In the genomic region with DNA sequence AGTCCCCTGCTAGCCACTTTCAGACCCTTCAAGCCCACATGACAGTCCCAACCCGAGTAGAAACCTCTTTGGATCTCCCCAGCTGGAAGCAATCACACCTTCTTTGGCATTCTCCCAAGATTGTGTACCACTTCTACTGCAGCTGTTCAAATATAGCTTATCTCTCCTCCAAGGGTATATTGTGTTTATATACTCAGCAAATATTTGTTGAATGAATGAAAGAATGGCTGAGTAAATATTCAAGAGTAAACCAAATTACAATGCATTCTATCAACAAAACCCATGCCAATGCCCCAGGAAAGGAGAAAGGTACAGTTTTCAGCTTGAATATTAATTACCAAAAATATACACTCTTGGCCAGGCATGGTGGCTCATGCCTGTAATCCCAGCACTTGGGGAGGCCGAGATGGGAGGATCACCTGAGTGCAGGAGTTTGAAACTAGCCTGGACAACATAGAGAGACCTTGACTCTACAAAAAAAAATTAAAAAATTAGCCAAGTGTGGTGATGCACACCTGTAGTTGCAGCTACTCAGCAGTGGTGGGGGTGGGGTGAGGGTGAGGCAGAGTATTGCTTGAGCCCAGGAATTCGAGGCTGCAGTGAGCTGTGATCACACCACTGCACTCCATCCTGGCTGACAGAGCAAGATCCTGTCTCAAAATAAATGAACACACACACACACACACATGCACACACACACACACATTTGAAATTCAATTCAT, we compare ENCODE assay signal across 8 cellular contexts.
DNase-seq lines count a peak whose midpoint lies in the region; ATAC-seq, FAIRE-seq and TF ChIP-seq lines count a peak whose summit lies in the region.
"Had no signal": no experiment of that assay in that cellular context is flagged by ENCODE, and none has a peak within 500 bp of the region (broad histone marks: within the 10 kb centered on the region; RNA-seq: fewer than 3 reads in every experiment).

No MANE protein-coding gene starts in this region.

- no peaks in the 10 kb centered on the region for H3K4me1 ChIP-seq in thyroid gland

- TF ChIP-seq POLR2A in thyroid gland (IDR thresholded peaks at IDR 0.05): no peak

- H3K36me3 Mint-ChIP-seq in activated T-helper 17 cell treated with anti-CD3 and anti-CD28 coated beads, Interleukin-2, amount 50 U/mL, for 72 hours (ENCODE audit: low read depth): no peaks in the 10 kb centered on the region
- peaks cover 2% of the 10 kb centered on the region for H3K36me3 Mint-ChIP-seq in progenitor cell of endocrine pancreas (ENCODE audit: insufficient read depth)
- peaks cover 6% of the 10 kb centered on the region for H3K36me3 Mint-ChIP-seq in T-helper 2 cell treated with Interferon-gamma antibody and Interleukin-4, amounts not matched to agents 5 μg/mL and 100 μg/mL, for 36 hours (ENCODE audit: low read depth)

- H3K27ac Mint-ChIP-seq in activated T-helper 17 cell treated with anti-CD3 and anti-CD28 coated beads, Interleukin-2, amount 50 U/mL, for 72 hours: peak overlapping the region; percentile 91
- peak overlapping the region; percentile 88 for H3K27ac Mint-ChIP-seq in progenitor cell of endocrine pancreas
- no peak overlapping the region for H3K27ac Mint-ChIP-seq in T-helper 2 cell treated with Interferon-gamma antibody and Interleukin-4, amounts not matched to agents 5 μg/mL and 100 μg/mL, for 36 hours
- H3K27ac Mint-ChIP-seq: nephron had no signal

- no peaks in the 10 kb centered on the region for H3K9me3 ChIP-seq in thyroid gland

- peaks cover 22% of the 10 kb centered on the region for H3K4me1 Mint-ChIP-seq in activated T-helper 17 cell treated with anti-CD3 and anti-CD28 coated beads, Interleukin-2, amount 50 U/mL, for 72 hours
- H3K4me1 Mint-ChIP-seq in progenitor cell of endocrine pancreas (ENCODE audit: low read depth): peaks cover 9% of the 10 kb centered on the region
- H3K4me1 Mint-ChIP-seq in T-helper 2 cell treated with Interferon-gamma antibody and Interleukin-4, amounts not matched to agents 5 μg/mL and 100 μg/mL, for 36 hours (ENCODE audit: low read depth): peaks cover 9% of the 10 kb centered on the region
- H3K4me1 Mint-ChIP-seq: nephron had no signal

- no peaks in the 10 kb centered on the region for H3K9me3 Mint-ChIP-seq in activated T-helper 17 cell treated with anti-CD3 and anti-CD28 coated beads, Interleukin-2, amount 50 U/mL, for 72 hours
- H3K9me3 Mint-ChIP-seq in progenitor cell of endocrine pancreas (ENCODE audit: low read depth): no peaks in the 10 kb centered on the region
- H3K9me3 Mint-ChIP-seq in T-helper 2 cell treated with Interferon-gamma antibody and Interleukin-4, amounts not matched to agents 5 μg/mL and 100 μg/mL, for 36 hours: no peaks in the 10 kb centered on the region
- H3K9me3 Mint-ChIP-seq: nephron had no signal

- peak overlapping the region; percentile 57 for H3K4me3 Mint-ChIP-seq in activated T-helper 17 cell treated with anti-CD3 and anti-CD28 coated beads, Interleukin-2, amount 50 U/mL, for 72 hours
- no peak overlapping the region for H3K4me3 Mint-ChIP-seq in progenitor cell of endocrine pancreas (ENCODE audit: low read depth)
- no peak overlapping the region for H3K4me3 Mint-ChIP-seq in T-helper 2 cell treated with Interferon-gamma antibody and Interleukin-4, amounts not matched to agents 5 μg/mL and 100 μg/mL, for 36 hours
- H3K4me3 Mint-ChIP-seq: nephron had no signal

- H3K27ac ChIP-seq in thyroid gland: no peak overlapping the region

- no peak overlapping the region for H3K4me3 ChIP-seq in thyroid gland (replicated peaks in 1 of 3)

- TF ChIP-seq CTCF in progenitor cell of endocrine pancreas (IDR thresholded peaks at IDR 0.05; ENCODE audit: unreplicated experiment) (no peak), thyroid gland (IDR thresholded peaks at IDR 0.05) (no peak)

- no peaks in the 10 kb centered on the region for H3K27me3 ChIP-seq in thyroid gland

- WGBS in thyroid gland, 2 donors: 55 to 56% methylated on average over 3 of the region's 3 CpGs

- peak; percentile 18 for FAIRE-seq in GM19239 (lab: Jason Lieb, UNC)

- H3K36me3 ChIP-seq in thyroid gland: no peaks in the 10 kb centered on the region

- intact Hi-C loops in thyroid gland (cut with DNase I): no loop called here

- DNase-seq in GM19239 (ENCODE audit: insufficient read length, low spot score) (no peak), NCI-H2029 (lab: John Stamatoyannopoulos, UW) (peak; percentile 92), progenitor cell of endocrine pancreas (ENCODE audit: low spot score, unreplicated experiment) (no peak), thyroid gland (no peak), GM03348 (ENCODE audit: low spot score) (no peak)
- DNase-seq in T-helper 2 cell treated with Interferon-gamma antibody and Interleukin-4, amounts not matched to agents 5 μg/mL and 100 μg/mL, for 36 hours (ENCODE audit: low spot score): no peak

- H3K27me3 Mint-ChIP-seq in activated T-helper 17 cell treated with anti-CD3 and anti-CD28 coated beads, Interleukin-2, amount 50 U/mL, for 72 hours: no peaks in the 10 kb centered on the region
- peaks cover 49% of the 10 kb centered on the region for H3K27me3 Mint-ChIP-seq in progenitor cell of endocrine pancreas
- H3K27me3 Mint-ChIP-seq in T-helper 2 cell treated with Interferon-gamma antibody and Interleukin-4, amounts not matched to agents 5 μg/mL and 100 μg/mL, for 36 hours (ENCODE audit: low read depth): no peaks in the 10 kb centered on the region

- ATAC-seq in activated T-helper 17 cell treated with anti-CD3 and anti-CD28 coated beads, Interleukin-2, amount 50 U/mL, for 72 hours (replicated peaks): no peak
